In the genomic region with DNA sequence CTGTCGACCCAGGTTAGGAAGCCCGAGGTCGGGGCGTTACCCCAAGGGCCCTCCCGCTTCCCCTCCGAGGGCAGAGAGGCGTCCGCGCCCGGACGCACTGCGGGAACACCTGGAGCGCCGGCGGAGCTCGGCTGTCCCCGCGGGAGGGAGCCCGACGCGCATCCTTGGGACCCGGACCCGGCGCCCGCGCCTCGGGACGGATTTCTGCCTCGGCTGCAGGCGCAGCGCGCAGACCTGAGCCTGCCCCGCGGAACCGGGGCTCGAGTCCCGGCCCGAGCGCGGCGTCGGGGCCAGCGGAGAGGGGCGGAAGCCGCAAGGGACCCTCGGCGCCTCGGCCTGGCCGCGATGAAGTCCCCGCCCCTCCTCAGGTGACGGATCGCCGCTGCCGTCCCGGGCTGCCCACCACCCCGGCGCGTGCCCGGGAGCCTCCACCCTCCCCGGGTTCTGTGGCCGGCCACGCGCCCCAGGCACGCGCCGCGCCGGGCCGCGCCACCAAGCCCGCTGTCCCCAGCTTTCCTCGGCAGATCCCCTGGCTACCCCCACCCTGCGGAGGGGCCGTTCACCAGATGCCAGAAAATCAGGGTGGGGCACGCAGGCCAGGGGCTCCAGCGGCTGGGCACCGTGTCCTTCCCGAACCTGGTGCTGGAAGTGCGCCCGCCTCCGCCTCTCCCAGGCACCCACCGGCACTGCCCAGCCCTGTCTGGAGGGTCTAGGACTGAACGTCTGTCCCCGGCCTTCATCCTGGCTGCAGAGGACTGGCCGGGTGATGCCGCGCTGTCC, we compare ENCODE assay signal across 1 cellular context.
TF ChIP-seq lines count a peak whose summit lies in the region.

No MANE protein-coding gene starts in this region.

TF ChIP-seq in endothelial cell of umbilical vein, 7 proteins besides CTCF, POLR2A, EP300 and RAD21:
- TF ChIP-seq MAX (IDR thresholded peaks at IDR 0.05; ENCODE audit: insufficient read depth, insufficient read length) (no peak), EZH2 (IDR thresholded peaks at IDR 0.05; ENCODE audit: borderline replicate concordance, low read depth, low read length, severe bottlenecking) (peak; percentile 77)
